8 cellular contexts compared by ENCODE assay signal in genomic region chr15:63276342-63277043, GRCh38. TPM values are rescaled to one million over a fixed set of nuclear protein-coding genes. Genes with fewer than 3 reads are reported as not detected.
DNase-seq lines count a peak whose midpoint lies in the region; ATAC-seq, FAIRE-seq and TF ChIP-seq lines count a peak whose summit lies in the region.

No MANE protein-coding gene starts in this region.

- peaks cover 37 to 52% (median 47%) of the 10 kb centered on the region in 3 donors for H3K4me1 Mint-ChIP-seq in CD8-positive, alpha-beta memory T cell

- H3K4me3 ChIP-seq in CD8-positive, alpha-beta memory T cell (ENCODE audit: low read length), result peak overlapping the region; percentile 71
- H3K4me3 ChIP-seq in astrocyte of the cerebellum (ENCODE audit: low read depth, low read length) (peak overlapping the region; percentile 87), tibial nerve (peak overlapping the region; percentile 53 to 95 (median 78))

- no peaks in the 10 kb centered on the region for H3K27me3 ChIP-seq in CD8-positive, alpha-beta memory T cell (ENCODE audit: insufficient read depth, low read length, poor library complexity, severe bottlenecking)
- H3K27me3 ChIP-seq in tibial nerve, result no peaks in the 10 kb centered on the region

- TF ChIP-seq POLR2A in tibial nerve (IDR thresholded peaks at IDR 0.05) (no peak), H54 (IDR thresholded peaks at IDR 0.05; ENCODE audit: low read depth, low read length) (no peak)

- TF ChIP-seq EP300 in tibial nerve (IDR thresholded peaks at IDR 0.05), result peak in 1 of 2 donors; percentile 11

- intact Hi-C loops in left colon (cut with DNase I, micrococcal nuclease) (no loop called here), head of caudate nucleus (cut with DNase I) (loop anchor here (5.0 kb wide), 1 partner anchor 89 kb away; the partner anchor contains the start of gene RAB8B)

- peak; percentile 9 for ATAC-seq in HG03045 (IDR thresholded peaks at IDR 0.05; ENCODE audit: unreplicated experiment)
- peak; percentile 10 for ATAC-seq in left colon
- no peak for ATAC-seq in GM19455 (IDR thresholded peaks at IDR 0.05; ENCODE audit: unreplicated experiment)

- H3K9me3 ChIP-seq in CD8-positive, alpha-beta memory T cell (ENCODE audit: low read length), result no peaks in the 10 kb centered on the region
- H3K9me3 ChIP-seq in tibial nerve, result no peaks in the 10 kb centered on the region

- POLR2A ChIA-PET in CD8-positive, alpha-beta memory T cell (lab: Charles Lee), result interaction anchor here (0.7 to 1.1 kb wide), 6 partner anchors 9 to 1216 kb away, joined by 4 to 5 read pairs (median 4); no protein-coding TSS in a partner anchor

- H3K27ac ChIP-seq in CD8-positive, alpha-beta memory T cell (ENCODE audit: low read depth, low read length), result peak overlapping the region; percentile 72
- H3K27ac ChIP-seq in tibial nerve, result peak overlapping the region; percentile 88 to 97 (median 92)

- no peaks in the 10 kb centered on the region for H3K9me3 Mint-ChIP-seq in CD8-positive, alpha-beta memory T cell

- no peaks in the 10 kb centered on the region for H3K27me3 Mint-ChIP-seq in CD8-positive, alpha-beta memory T cell

- no peak for DNase-seq in CD8-positive, alpha-beta memory T cell
- no peak for DNase-seq in astrocyte of the cerebellum (ENCODE audit: low read depth)
- DNase-seq in left colon, result no peak
- no peak for DNase-seq in tibial nerve (ENCODE audit: low spot score in 2 of 2)
- DNase-seq in head of caudate nucleus, result no peak
- DNase-seq in H54 (ENCODE audit: insufficient read length, low spot score), result no peak

- TF ChIP-seq CTCF in astrocyte of the cerebellum (IDR thresholded peaks at IDR 0.05; ENCODE audit: low read depth, low read length, missing control alignments) (no peak), tibial nerve (IDR thresholded peaks at IDR 0.05) (no peak)

- peaks cover 32% of the 10 kb centered on the region for H3K4me1 ChIP-seq in CD8-positive, alpha-beta memory T cell (ENCODE audit: insufficient read depth, low read length)
- peaks cover 0 to 19% (median 1%) of the 10 kb centered on the region in 4 donors for H3K4me1 ChIP-seq in tibial nerve

- FAIRE-seq in H54 (lab: Jason Lieb, UNC), result no peak

- in situ Hi-C loops in astrocyte of the cerebellum (cut with HindIII; ENCODE audit: low sequenced_read_pairs), result no loop called here

- peak overlapping the region; percentile 71 to 98 (median 91) for H3K27ac Mint-ChIP-seq in CD8-positive, alpha-beta memory T cell

- 19 to 20% methylated on average over 11 of the region's 11 CpGs for WGBS in tibial nerve, 2 donors

- CTCF ChIA-PET in CD8-positive, alpha-beta memory T cell (lab: Charles Lee), result interaction anchor here (1.1 to 1.9 kb wide), 4 partner anchors 12 to 228 kb away, joined by 3 to 6 read pairs (median 4); no protein-coding TSS in a partner anchor

- peaks cover 0 to 11% (median 3%) of the 10 kb centered on the region in 3 donors for H3K36me3 Mint-ChIP-seq in CD8-positive, alpha-beta memory T cell

- H3K4me3 Mint-ChIP-seq in CD8-positive, alpha-beta memory T cell, result peak overlapping the region; percentile 75 to 91 (median 83)

- peaks cover 4% of the 10 kb centered on the region for H3K36me3 ChIP-seq in CD8-positive, alpha-beta memory T cell (ENCODE audit: insufficient read depth, low read length)
- H3K36me3 ChIP-seq in tibial nerve, result peaks cover 0 to 15% (median 0%) of the 10 kb centered on the region in 3 donors

RNA-seq across cellular contexts. Expression of gene APH1B, which starts 0.9 kb away (rescaled TPM):
- 1 to 10 TPM; 6.7 to 9.2 TPM for total RNA-seq in CD8-positive, alpha-beta memory T cell
- polyA plus RNA-seq in CD8-positive, alpha-beta memory T cell, result 13.1 TPM
- total RNA-seq in left colon (1 to 10 TPM; 6.1 to 9.1 TPM), tibial nerve (10 to 100 TPM; 11.0 to 18.4 (median 16.1) TPM)
